Comparison of ENCODE assay signal across 22 cellular contexts in the genomic region with DNA sequence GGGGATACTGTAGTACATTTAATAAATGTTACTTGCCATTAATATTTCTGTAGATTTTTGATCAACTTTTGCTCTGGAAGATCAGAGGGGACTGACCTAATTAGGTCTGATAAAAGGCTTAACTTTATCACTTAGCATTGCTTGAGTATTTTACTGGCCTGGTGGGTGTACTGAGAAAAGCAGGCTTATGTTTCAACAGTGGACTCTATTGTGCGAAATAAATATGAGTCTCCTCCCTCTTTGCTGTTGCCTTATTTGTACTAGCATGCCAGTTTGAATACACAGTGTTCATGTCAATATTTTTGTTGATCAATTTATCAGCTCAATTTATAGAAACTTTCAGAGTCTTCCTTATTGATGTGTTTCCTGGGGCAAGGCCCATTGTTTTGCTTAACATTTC. TPM values are rescaled to one million over a fixed set of nuclear protein-coding genes. Genes with fewer than 3 reads are reported as not detected.
DNase-seq lines count a peak whose midpoint lies in the region; ATAC-seq, FAIRE-seq and TF ChIP-seq lines count a peak whose summit lies in the region.
"Had no signal": no experiment of that assay in that cellular context is flagged by ENCODE, and none has a peak within 500 bp of the region (broad histone marks: within the 10 kb centered on the region; RNA-seq: fewer than 3 reads in every experiment).

No MANE protein-coding gene starts in this region.

- peaks cover 7% of the 10 kb centered on the region; the same call in 1 of the 2 replicates for H3F3A ChIP-seq in GM23338 (replicated peaks; ENCODE audit: low read depth)

- no peak overlapping the region for H3K9ac ChIP-seq in keratinocyte (ENCODE audit: control insufficient read depth, extremely low read depth, insufficient read depth, low read length)

- H3K4me3 Mint-ChIP-seq in GM23338: no peak overlapping the region
- H3K4me3 Mint-ChIP-seq: CD4-positive, CD25-positive, alpha-beta regulatory T cell had no signal

- H4K20me1 ChIP-seq in GM23338 (replicated peaks; ENCODE audit: insufficient read depth) (no peaks in the 10 kb centered on the region), keratinocyte (ENCODE audit: control insufficient read depth, extremely low read depth, insufficient read depth, low read length) (no peaks in the 10 kb centered on the region)

- H3K4me1 Mint-ChIP-seq in GM23338: peaks cover 29% of the 10 kb centered on the region
- H3K4me1 Mint-ChIP-seq: CD4-positive, CD25-positive, alpha-beta regulatory T cell had no signal

- peaks cover 37% of the 10 kb centered on the region for H3K27me3 ChIP-seq in ACC112 (ENCODE audit: insufficient read depth, low read length)
- no peaks in the 10 kb centered on the region for H3K27me3 ChIP-seq in GM23338 (ENCODE audit: insufficient read depth)
- no peaks in the 10 kb centered on the region for H3K27me3 ChIP-seq in keratinocyte (ENCODE audit: control insufficient read depth, extremely low read depth, insufficient read depth, low read length)
- peaks cover 23% of the 10 kb centered on the region for H3K27me3 ChIP-seq in left ventricle myocardium inferior (ENCODE audit: low read depth)
- H3K27me3 ChIP-seq in effector memory CD4-positive, alpha-beta T cell (replicated peaks; ENCODE audit: control insufficient read depth, insufficient read depth, low read length, poor library complexity, severe bottlenecking): no peaks in the 10 kb centered on the region
- H3K27me3 ChIP-seq: SJSA1 had no signal

- no peak for ATAC-seq in GM23338
- ATAC-seq: Right ventricle myocardium inferior had no signal

- H3K9me2 ChIP-seq in GM23338 (ENCODE audit: insufficient read depth): no peaks in the 10 kb centered on the region

- H3K9me1 ChIP-seq in keratinocyte (ENCODE audit: control insufficient read depth, extremely low read depth, insufficient read depth, low read length): no peaks in the 10 kb centered on the region

- no peak overlapping the region for H3K27ac Mint-ChIP-seq in GM23338
- H3K27ac Mint-ChIP-seq: CD4-positive, CD25-positive, alpha-beta regulatory T cell had no signal

- peaks cover 25% of the 10 kb centered on the region for H3K9me3 Mint-ChIP-seq in GM23338

- FAIRE-seq in keratinocyte (lab: Jason Lieb, UNC): peak; percentile 44
- FAIRE-seq: GM19239, H54 had no signal

- dilution Hi-C loops in keratinocyte (cut with MboI; ENCODE audit: extremely low pct_ligation_motif_present, low sequenced_read_pairs): no loop called here

- peaks cover 24% of the 10 kb centered on the region for H3K36me3 Mint-ChIP-seq in GM23338 (ENCODE audit: low read depth)
- H3K36me3 Mint-ChIP-seq: CD4-positive, CD25-positive, alpha-beta regulatory T cell had no signal

- DNase-seq in GM23338 (ENCODE audit: low spot score): no peak
- DNase-seq in NCI-H748 treated with DMSO at 0.1 percent for 48 hours (lab: John Stamatoyannopoulos, UW): peak; percentile 72
- no peak for DNase-seq in keratinocyte (ENCODE audit: low read depth, low spot score)
- DNase-seq in left ventricle myocardium inferior: no peak
- no peak for DNase-seq in effector memory CD4-positive, alpha-beta T cell
- no peak for DNase-seq in activated CD8-positive, alpha-beta memory T cell treated with anti-CD3 and anti-CD28 coated beads, Interleukin-2, amount 50 U/mL, for 48 hours
- DNase-seq: CD4-positive, CD25-positive, alpha-beta regulatory T cell; COR-L47; DMS79; KBM-7; NCI-H1105; NCI-H146; NCI-H2029; NCI-H2171 treated with DMSO at 0.1 percent for 48 hours; NCI-H774; OCI-M1 had no signal

- H3K9me3 ChIP-seq in keratinocyte (ENCODE audit: control insufficient read depth, low read depth, low read length) (no peaks in the 10 kb centered on the region), left ventricle myocardium inferior (replicated peaks) (no peaks in the 10 kb centered on the region)
- H3K9me3 ChIP-seq in effector memory CD4-positive, alpha-beta T cell (ENCODE audit: control insufficient read depth, low read length): no peaks in the 10 kb centered on the region
- H3K9me3 ChIP-seq: SJSA1 had no signal

- H3K79me2 ChIP-seq in ACC112 (ENCODE audit: control insufficient read depth, insufficient read depth, low read length, unreplicated experiment): no peaks in the 10 kb centered on the region
- H3K79me2 ChIP-seq in GM23338 (replicated peaks; ENCODE audit: insufficient read depth): peaks cover 60% of the 10 kb centered on the region
- no peaks in the 10 kb centered on the region for H3K79me2 ChIP-seq in keratinocyte (ENCODE audit: control insufficient read depth, insufficient read depth, low read length)

- peaks cover 6% of the 10 kb centered on the region for H3K27me3 Mint-ChIP-seq in GM23338 (ENCODE audit: insufficient read depth, low read depth, poor library complexity)

- TF ChIP-seq CTCF in GM23338 (conservative IDR thresholded peaks at IDR 0.05; ENCODE audit: low read depth in 2 of 2) (no peak), keratinocyte (optimal IDR thresholded peaks at IDR 0.05 in 1 of 3, IDR thresholded peaks at IDR 0.05 in 1 of 3, conservative IDR thresholded peaks at IDR 0.05 in 1 of 3; ENCODE audit: extremely low read depth in 1 of 3, insufficient read depth in 2 of 3, low read length in 3 of 3) (no peak), left ventricle myocardium inferior (IDR thresholded peaks at IDR 0.05; ENCODE audit: borderline replicate concordance) (no peak)

- H3K4me1 ChIP-seq in ACC112 (ENCODE audit: control insufficient read depth, insufficient read depth, low read length, unreplicated experiment) (no peaks in the 10 kb centered on the region), GM23338 (ENCODE audit: insufficient read depth) (peaks cover 12% of the 10 kb centered on the region), keratinocyte (ENCODE audit: control insufficient read depth, extremely low read depth, insufficient read depth, low read length) (peaks cover 16% of the 10 kb centered on the region), left ventricle myocardium inferior (no peaks in the 10 kb centered on the region)
- H3K4me1 ChIP-seq in effector memory CD4-positive, alpha-beta T cell (ENCODE audit: control insufficient read depth, insufficient read depth, low read length, poor library complexity, severe bottlenecking): no peaks in the 10 kb centered on the region
- H3K4me1 ChIP-seq: SJSA1 had no signal

- H3K4me2 ChIP-seq in GM23338 (no peak overlapping the region), keratinocyte (ENCODE audit: control insufficient read depth, extremely low read depth, insufficient read depth, low read depth, low read length) (peak overlapping the region; percentile 39)

- H2AFZ ChIP-seq in ACC112 (ENCODE audit: low read length, unreplicated experiment) (peak overlapping the region; percentile 43), GM23338 (no peak overlapping the region), keratinocyte (ENCODE audit: control insufficient read depth, low read length) (no peak overlapping the region)

- H3K4me3 ChIP-seq in ACC112 (ENCODE audit: low read depth, low read length): no peak overlapping the region
- H3K4me3 ChIP-seq in GM23338: no peak overlapping the region
- H3K4me3 ChIP-seq in keratinocyte (ENCODE audit: control insufficient read depth in 2 of 3, extremely low read depth in 1 of 3, insufficient read depth in 2 of 3, low read depth in 1 of 3, low read length in 3 of 3): no peak overlapping the region
- H3K4me3 ChIP-seq in left ventricle myocardium inferior: no peak overlapping the region
- H3K4me3 ChIP-seq in effector memory CD4-positive, alpha-beta T cell (ENCODE audit: insufficient read depth, low read depth, low read length, poor library complexity, severe bottlenecking): no peak overlapping the region
- H3K4me3 ChIP-seq: SJSA1 had no signal

- H3K27ac ChIP-seq in ACC112 (ENCODE audit: low read depth, low read length) (no peak overlapping the region), GM23338 (ENCODE audit: low read depth) (peak overlapping the region; percentile 41; the same call in 1 of the 2 replicates), keratinocyte (ENCODE audit: control insufficient read depth, insufficient read depth, low read length) (no peak overlapping the region), left ventricle myocardium inferior (replicated peaks) (no peak overlapping the region)
- no peak overlapping the region for H3K27ac ChIP-seq in effector memory CD4-positive, alpha-beta T cell (ENCODE audit: insufficient read depth, low read length, poor library complexity, severe bottlenecking)
- H3K27ac ChIP-seq: HL-60, SJSA1 had no signal

- intact Hi-C loops in left ventricle myocardium inferior (cut with micrococcal nuclease): no loop called here

- H3K36me3 ChIP-seq in ACC112 (ENCODE audit: insufficient read depth, low read length) (no peaks in the 10 kb centered on the region), GM23338 (ENCODE audit: insufficient read depth) (0 out of 2 replicates have a peak, but pooled peaks cover 6% of the 10 kb centered on the region), keratinocyte (ENCODE audit: control insufficient read depth in 2 of 2, extremely low read depth in 1 of 2, insufficient read depth in 2 of 2, low read length in 2 of 2) (no peaks in the 10 kb centered on the region), left ventricle myocardium inferior (no peaks in the 10 kb centered on the region)
- H3K36me3 ChIP-seq in effector memory CD4-positive, alpha-beta T cell (ENCODE audit: control insufficient read depth, insufficient read depth, low read length): no peaks in the 10 kb centered on the region
- H3K36me3 ChIP-seq: SJSA1 had no signal

RNA-seq across cellular contexts. Expression of a gene that starts 49.1 kb away (rescaled TPM):
- 116 and 130 TPM in 2 replicates for total RNA-seq in GM23338 (2014; rRNA removed; shearing (Covaris generic))
- polyA plus RNA-seq in GM23338 (2016; fragmentation: Nextera tagmentation; extraction: Ambion mirVana) (226 and 249 TPM in 2 replicates), keratinocyte (53.2 to 140 TPM (median 122 TPM) in 3 replicates)
- 143 TPM for polyA plus RNA-seq in keratinocyte (2011; ENCODE audit: low read depth)
- polyA plus RNA-seq in keratinocyte (2011; cell fraction: cytosol; rRNA removed): 79.5 and 96.5 TPM in 2 replicates
- polyA plus RNA-seq in keratinocyte (2011; cell fraction: nucleus; rRNA removed): 78.2 and 80.3 TPM in 2 replicates
- polyA plus RNA-seq in keratinocyte (2012; ENCODE audit: low replicate concordance): 81.7 and 163 TPM in 2 replicates
- polyA minus RNA-seq in keratinocyte: 25.0 to 43.8 TPM (median 43.6 TPM) in 3 replicates
- 46.4 TPM for polyA minus RNA-seq in keratinocyte (2011; cell fraction: cytosol; rRNA and poly(A)+ RNA removed)
- 19.8 and 28.1 TPM in 2 replicates for polyA minus RNA-seq in keratinocyte (2011; cell fraction: nucleus; rRNA and poly(A)+ RNA removed)
- total RNA-seq in left ventricle myocardium inferior: 29.8 TPM

RNA-seq across cellular contexts. Expression of a gene that starts 49.1 kb away (rescaled TPM):
- total RNA-seq in GM23338 (2014; rRNA removed; shearing (Covaris generic)): 0.38 and 1.6 TPM in 2 replicates
- polyA plus RNA-seq in GM23338 (2016; fragmentation: Nextera tagmentation; extraction: Ambion mirVana) (0.37 and 0.45 TPM in 2 replicates), keratinocyte (0.24 to 0.39 TPM (median 0.32 TPM) in 3 replicates)
- 0.37 TPM for polyA plus RNA-seq in keratinocyte (2011; ENCODE audit: low read depth)
- 0.16 and 0.22 TPM in 2 replicates for polyA plus RNA-seq in keratinocyte (2011; cell fraction: cytosol; rRNA removed)
- 0.43 and 0.45 TPM in 2 replicates for polyA plus RNA-seq in keratinocyte (2011; cell fraction: nucleus; rRNA removed)
- 0.13 and 0.22 TPM in 2 replicates for polyA plus RNA-seq in keratinocyte (2012; ENCODE audit: low replicate concordance)
- polyA minus RNA-seq in keratinocyte: 0.10 to 0.22 TPM in 2 of 3 replicates, not detected in the other
- not detected for polyA minus RNA-seq in keratinocyte (2011; cell fraction: cytosol; rRNA and poly(A)+ RNA removed)
- 0.53 and 0.78 TPM in 2 replicates for polyA minus RNA-seq in keratinocyte (2011; cell fraction: nucleus; rRNA and poly(A)+ RNA removed)
- not detected for total RNA-seq in left ventricle myocardium inferior
- total RNA-seq: CD4-positive, CD25-positive, alpha-beta regulatory T cell; Right ventricle myocardium inferior had no signal
